ENCODE assay signal across 1 cellular context in the genomic region with DNA sequence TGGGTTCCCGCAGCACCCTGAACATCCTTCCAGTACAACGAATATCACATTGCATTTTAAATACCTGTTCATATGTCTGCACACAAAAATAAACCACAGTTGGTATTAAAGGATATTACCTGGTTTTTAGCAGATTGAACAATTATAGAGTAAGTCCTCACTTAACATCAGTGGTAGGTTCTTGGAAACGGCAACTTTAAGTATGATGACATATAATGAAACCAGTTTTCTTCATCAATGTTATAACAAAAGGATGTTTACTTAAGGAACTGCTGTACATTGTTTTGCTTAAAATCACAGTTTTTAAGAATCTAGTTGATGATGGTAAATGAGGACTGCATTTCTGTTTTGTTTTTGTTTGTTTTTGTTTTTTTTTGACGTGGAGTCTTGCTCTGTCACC.
TF ChIP-seq lines count a peak whose summit lies in the region.

No MANE protein-coding gene starts in this region.

TF ChIP-seq in K562, 482 proteins besides CTCF, POLR2A, EP300 and RAD21:
- TF ChIP-seq, protein P1, sequence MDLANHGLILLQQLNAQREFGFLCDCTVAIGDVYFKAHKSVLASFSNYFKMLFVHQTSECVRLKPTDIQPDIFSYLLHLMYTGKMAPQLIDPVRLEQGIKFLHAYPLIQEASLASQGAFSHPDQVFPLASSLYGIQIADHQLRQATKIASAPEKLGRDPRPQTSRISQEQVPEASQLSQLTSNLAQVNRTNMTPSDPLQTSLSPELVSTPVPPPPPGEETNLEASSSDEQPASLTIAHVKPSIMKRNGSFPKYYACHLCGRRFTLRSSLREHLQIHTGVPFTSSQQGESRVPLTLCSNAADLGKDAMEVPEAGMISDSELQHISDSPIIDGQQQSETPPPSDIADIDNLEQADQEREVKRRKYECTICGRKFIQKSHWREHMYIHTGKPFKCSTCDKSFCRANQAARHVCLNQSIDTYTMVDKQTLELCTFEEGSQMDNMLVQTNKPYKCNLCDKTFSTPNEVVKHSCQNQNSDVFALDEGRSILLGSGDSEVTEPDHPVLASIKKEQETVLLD (IDR thresholded peaks at IDR 0.05) = no peak
- no peak for TF ChIP-seq CEBPG (CRISPR knock-in tag; IDR thresholded peaks at IDR 0.05)
- peak in 1 of 2 experiments; percentile 90; a peak in 2 of 4 replicates for TF ChIP-seq CEBPG (tag; conservative IDR thresholded peaks at IDR 0.05 in 1 of 2, IDR thresholded peaks at IDR 0.05 in 1 of 2)
- peak; percentile 55; the same call in 1 of the 2 replicates for TF ChIP-seq SOX6 (IDR thresholded peaks at IDR 0.05)
